In genomic region chr11:6603287-6604080, GRCh38 we compare ENCODE assay signal across 8 cellular contexts. TPM values are rescaled to one million over a fixed set of nuclear protein-coding genes. Genes with fewer than 3 reads are reported as not detected.
DNase-seq lines count a peak whose midpoint lies in the region; ATAC-seq and TF ChIP-seq lines count a peak whose summit lies in the region.

ILK (plus strand) TSS chr11:6603774; CDS start chr11:6604272, 498 bp downstream.
RRP8 (minus strand) TSS chr11:6603616; CDS start chr11:6603502, 114 bp downstream.

- TF ChIP-seq CTCF in GM13977 (IDR thresholded peaks at IDR 0.05; ENCODE audit: extremely low read depth, insufficient read depth, missing control alignments) (no peak), left ventricle myocardium inferior (IDR thresholded peaks at IDR 0.05; ENCODE audit: borderline replicate concordance) (peak; percentile 51), psoas muscle (IDR thresholded peaks at IDR 0.05) (peak; percentile 19)

- intact Hi-C loops in T-helper 1 cell treated with Interleukin-12 subunit alpha and Interleukin-12 subunit beta and Interleukin-4 antibody, amounts not matched to agents 30 ng/mL and 1 ng/mL, for 36 hours (cut with micrococcal nuclease) = loop anchor here (1.0 to 2.0 kb wide), 10 partner anchors 9 to 369 kb away; partner anchors contain the start of genes ARFIP2, FHIP1B, MRPL17 and SMPD1
- intact Hi-C loops in left ventricle myocardium inferior (cut with micrococcal nuclease) = no loop called here
- intact Hi-C loops in psoas muscle (cut with DNase I) = loop anchor here in 1 of 2 donors (1.0 to 10.0 kb wide), 3 partner anchors 57 to 209 kb away; partner anchors contain the start of gene SMPD1

- H3K27me3 ChIP-seq in left ventricle myocardium inferior (ENCODE audit: low read depth) (no peaks in the 10 kb centered on the region), psoas muscle (ENCODE audit: insufficient read depth in 3 of 3, low read length in 2 of 3) (no peaks in the 10 kb centered on the region)

- peaks cover 98% of the 10 kb centered on the region for H3K4me1 ChIP-seq in left ventricle myocardium inferior
- H3K4me1 ChIP-seq in psoas muscle = peaks cover 52% of the 10 kb centered on the region
- H3K4me1 ChIP-seq in urinary bladder (ENCODE audit: insufficient read depth) = peaks cover 2% of the 10 kb centered on the region

- H3K27ac ChIP-seq in left ventricle myocardium inferior (replicated peaks) (peak within 1 kb of the TSS; percentile 98), psoas muscle (peak within 1 kb of the TSS; percentile 100), urinary bladder (ENCODE audit: low read depth) (peak within 1 kb of the TSS; percentile 86)

- WGBS in psoas muscle, 3 donors = 0 to 1% (median 0%) methylated on average over 63 to 72 of the region's 72 CpGs
- under 1% methylated on average over 72 of the region's 72 CpGs for WGBS in urinary bladder

- peak within 1 kb of the TSS; percentile 90 for H3K4me3 ChIP-seq in left ventricle myocardium inferior
- H3K4me3 ChIP-seq in psoas muscle = peak within 1 kb of the TSS; percentile 75
- peak within 1 kb of the TSS; percentile 80 for H3K4me3 ChIP-seq in urinary bladder (ENCODE audit: low read depth, low read length)

- DNase-seq in GM13977 (ENCODE audit: low spot score) (peak; percentile 93), NCI-H1436 treated with DMSO at 0.1 percent for 48 hours (lab: John Stamatoyannopoulos, UW) (peak; percentile 22), amygdala (lab: John Stamatoyannopoulos, UW) (peak in 55 of 56 donors; percentile 38 to 92 (median 83)), left ventricle myocardium inferior (peak; percentile 93), psoas muscle (peak; percentile 91 to 96)

- H3K9me3 ChIP-seq in left ventricle myocardium inferior (replicated peaks) (no peaks in the 10 kb centered on the region), psoas muscle (no peaks in the 10 kb centered on the region)

- H3K36me3 ChIP-seq in left ventricle myocardium inferior = peaks cover 40% of the 10 kb centered on the region
- peaks cover 11 to 47% of the 10 kb centered on the region in 2 donors for H3K36me3 ChIP-seq in psoas muscle (ENCODE audit: insufficient read depth in 1 of 2, low read depth in 1 of 2)
- H3K36me3 ChIP-seq in urinary bladder (ENCODE audit: insufficient read depth) = no peaks in the 10 kb centered on the region

- in situ Hi-C loops in GM13977 (cut with MboI; ENCODE audit: low pct_unique_long_range_greater_than_20kb, low sequenced_read_pairs, unreplicated experiment) = no loop called here

- ATAC-seq in HG02840 (IDR thresholded peaks at IDR 0.05; ENCODE audit: low FRiP score, unreplicated experiment) (peak; percentile 64), psoas muscle (peak; percentile 91 to 95 (median 94))

RNA-seq across cellular contexts. Expression of gene ILK, which starts in this region (rescaled TPM):
- total RNA-seq in T-helper 1 cell treated with Interleukin-12 subunit alpha and Interleukin-12 subunit beta and Interleukin-4 antibody, amounts not matched to agents 30 ng/mL and 1 ng/mL, for 36 hours = 136 and 144 TPM in 2 replicates
- total RNA-seq in left ventricle myocardium inferior (192 TPM), psoas muscle (10 to 100 TPM; 68.3 to 96.6 (median 84.3) TPM), urinary bladder (216 TPM)
- polyA plus RNA-seq in psoas muscle (100 to 1,000 TPM in 2 of 3 donors, 10 to 100 TPM in 1; 75.8 to 173 (median 104) TPM), urinary bladder (578 TPM)

RNA-seq across cellular contexts. Expression of gene RRP8, which starts in this region (rescaled TPM):
- 27.3 and 28.2 TPM in 2 replicates for total RNA-seq in T-helper 1 cell treated with Interleukin-12 subunit alpha and Interleukin-12 subunit beta and Interleukin-4 antibody, amounts not matched to agents 30 ng/mL and 1 ng/mL, for 36 hours
- total RNA-seq in left ventricle myocardium inferior (19.2 TPM), psoas muscle (10 to 100 TPM; 11.6 to 18.6 (median 15.5) TPM), urinary bladder (14.2 TPM)
- polyA plus RNA-seq in psoas muscle (10 to 100 TPM; 18.4 to 34.0 (median 26.1) TPM), urinary bladder (24.8 TPM)

Comparison
In these comparisons a context has a peak if more than half of its experiments do, and no peak if none do; other contexts are left out.
1. Peak in every context shown above with its lines: DNase-seq, ATAC-seq, H3K4me3 ChIP-seq and H3K27ac ChIP-seq.
2. DNase-seq: peak in every context shown above with its lines; median percentile 94 in psoas muscle; 93 in GM13977; 93 in left ventricle myocardium inferior; 83 in amygdala; 22 in NCI-H1436 treated with DMSO at 0.1 percent for 48 hours.